1 cellular context compared by ENCODE assay signal in genomic region chr1:55057270-55057955, GRCh38.
TF ChIP-seq lines count a peak whose summit lies in the region.

No MANE protein-coding gene starts in this region.

TF ChIP-seq in SK-N-SH treated with all-trans-retinoic acid at 6 μM for 48 hours, 23 proteins besides CTCF, POLR2A, EP300 and RAD21 (continued from another document):
- TF ChIP-seq ZNF8 (CRISPR knock-in tag; IDR thresholded peaks at IDR 0.05) (no peak), SNAI2 (CRISPR knock-in tag; IDR thresholded peaks at IDR 0.05) (no peak), ZFP30 (CRISPR knock-in tag; IDR thresholded peaks at IDR 0.05) (no peak)
TF ChIP-seq in SK-N-SH treated with all-trans-retinoic acid at 6 μM for 48 hours: peak in this region for 1.
